10 cellular contexts compared by ENCODE assay signal in genomic region chr6:18501313-18502013, GRCh38.
A peak's percentile ranks its signal among the peaks of the same experiment; 100 is the strongest.
DNase-seq lines count a peak whose midpoint lies in the region; ATAC-seq, FAIRE-seq and TF ChIP-seq lines count a peak whose summit lies in the region.
"Had no signal": no experiment of that assay in that cellular context is flagged by ENCODE, and none has a peak within 500 bp of the region (broad histone marks: within the 10 kb centered on the region; RNA-seq: fewer than 3 reads in every experiment).

No MANE protein-coding gene starts in this region.

- no peaks in the 10 kb centered on the region; the same call in 1 of the 2 replicates for H3K23me2 ChIP-seq in H1 (ENCODE audit: low read depth, low read length)

- no peak for TF ChIP-seq CTCF in H1 (IDR thresholded peaks at IDR 0.05; ENCODE audit: control extremely low read depth in 1 of 3, insufficient read depth in 1 of 3, low read depth in 1 of 3, low read length in 3 of 3)
- no peak for TF ChIP-seq CTCF in stomach (IDR thresholded peaks at IDR 0.05)

- no peak overlapping the region for H3K56ac ChIP-seq in H1 (replicated peaks; ENCODE audit: insufficient read length, low read depth, low read length)

- H3K27ac Mint-ChIP-seq in memory B cell: no peak overlapping the region
- H3K27ac Mint-ChIP-seq: CD4-positive, CD25-positive, alpha-beta regulatory T cell had no signal

- H3K9me3 ChIP-seq in H1 (ENCODE audit: insufficient read depth in 2 of 2, low read depth in 1 of 2, low read length in 1 of 2): no peaks in the 10 kb centered on the region
- H3K9me3 ChIP-seq in stomach: no peaks in the 10 kb centered on the region

- no peak overlapping the region for H4K5ac ChIP-seq in H1 (ENCODE audit: insufficient read length, low read depth, low read length)

- no peak overlapping the region for H2BK5ac ChIP-seq in H1 (ENCODE audit: low read depth, low read length)

- H2BK20ac ChIP-seq in H1 (ENCODE audit: low read length): no peak overlapping the region

- H2BK120ac ChIP-seq in H1 (replicated peaks; ENCODE audit: low read depth, low read length): no peak overlapping the region

- H4K20me1 ChIP-seq in H1 (replicated peaks in 1 of 2; ENCODE audit: control insufficient read depth in 1 of 2, insufficient read depth in 2 of 2, low read length in 2 of 2): no peaks in the 10 kb centered on the region

- H3K4me3 ChIP-seq in ACC112 (ENCODE audit: low read depth, low read length): no peak overlapping the region
- H3K4me3 ChIP-seq in H1 (ENCODE audit: extremely low read depth in 1 of 4, insufficient read depth in 2 of 4, low read depth in 3 of 4, low read length in 4 of 4): no peak overlapping the region
- H3K4me3 ChIP-seq in stomach: no peak overlapping the region

- ATAC-seq in HG03442 (IDR thresholded peaks at IDR 0.05; ENCODE audit: unreplicated experiment) (peak; percentile 52), memory B cell (ENCODE audit: low read depth) (peak; percentile 47)

- H3K9me3 Mint-ChIP-seq in memory B cell: no peaks in the 10 kb centered on the region

- H3K23ac ChIP-seq in H1 (ENCODE audit: insufficient read length): no peak overlapping the region

- H3K79me1 ChIP-seq in H1 (ENCODE audit: low read depth, low read length): no peaks in the 10 kb centered on the region

- H4K91ac ChIP-seq in H1 (replicated peaks; ENCODE audit: insufficient read length, low read length): no peak overlapping the region

- 93% methylated on average over 10 of the region's 10 CpGs; no CpG with 5 or more reads in 1 of the 2 experiments for WGBS in H1 (ENCODE audit: extremely low coverage in 1 of 2, insufficient coverage in 1 of 2, insufficient read length in 1 of 2, insufficient replicate concordance in 2 of 2, low coverage in 1 of 2, low lambda C conversion rate in 2 of 2, missing lambda C conversion rate in 1 of 2), 2 experiments
- WGBS in stomach, 5 donors: 80 to 93% (median 80%) methylated on average over 10 of the region's 10 CpGs

- CTCF ChIA-PET in H1 (lab: Charles Lee; ENCODE audit: partially characterized antibody): interaction anchor here (0.6 to 15.6 kb wide), 14 partner anchors 11 to 380 kb away, joined by 3 to 268 read pairs (median 4); partner anchors contain the start of gene NHLRC1

- no peaks in the 10 kb centered on the region for H3K36me3 Mint-ChIP-seq in memory B cell
- H3K36me3 Mint-ChIP-seq: CD4-positive, CD25-positive, alpha-beta regulatory T cell had no signal

- H3K27me3 Mint-ChIP-seq in memory B cell: no peaks in the 10 kb centered on the region

- H3K4me3 Mint-ChIP-seq in memory B cell: no peak overlapping the region
- H3K4me3 Mint-ChIP-seq: CD4-positive, CD25-positive, alpha-beta regulatory T cell had no signal

- no peak overlapping the region for H3K18ac ChIP-seq in H1 (ENCODE audit: extremely low read depth, low read length)

- peaks cover 11% of the 10 kb centered on the region for H3K4me1 Mint-ChIP-seq in memory B cell
- H3K4me1 Mint-ChIP-seq: CD4-positive, CD25-positive, alpha-beta regulatory T cell had no signal

- H3K27ac ChIP-seq in ACC112 (ENCODE audit: low read depth, low read length): peak overlapping the region; percentile 53
- no peak overlapping the region for H3K27ac ChIP-seq in H1 (ENCODE audit: low read depth, low read length)
- H3K27ac ChIP-seq in stomach: peak overlapping the region in 1 of 5 donors; percentile 17

- no peak for TF ChIP-seq RAD21 in H1 (IDR thresholded peaks at IDR 0.05 in 1 of 2, conservative IDR thresholded peaks at IDR 0.05 in 1 of 2; ENCODE audit: low read depth in 2 of 2, low read length in 2 of 2)

- H3K14ac ChIP-seq in H1 (ENCODE audit: insufficient read length): no peak overlapping the region

- TF ChIP-seq POLR2A in H1 (IDR thresholded peaks at IDR 0.05; ENCODE audit: control extremely low read depth in 1 of 2, low read depth in 2 of 2, low read length in 2 of 2) (no peak), stomach (IDR thresholded peaks at IDR 0.05) (no peak)

- H2AFZ ChIP-seq in ACC112 (ENCODE audit: low read length, unreplicated experiment) (peak overlapping the region; percentile 58), H1 (ENCODE audit: low read length) (no peak overlapping the region)

- H3K79me2 ChIP-seq in ACC112 (ENCODE audit: control insufficient read depth, insufficient read depth, low read length, unreplicated experiment) (no peaks in the 10 kb centered on the region), H1 (ENCODE audit: control insufficient read depth in 1 of 2, insufficient read depth in 2 of 2, low read length in 2 of 2) (no peaks in the 10 kb centered on the region)

- intact Hi-C loops in stomach (cut with DNase I; ENCODE audit: low total_unique reads): no loop called here

- H2AK5ac ChIP-seq in H1 (ENCODE audit: low read depth, low read length): no peak overlapping the region

- H4K8ac ChIP-seq in H1 (ENCODE audit: extremely low read depth, insufficient read depth, low read length): no peak overlapping the region

- no peaks in the 10 kb centered on the region for H3K27me3 ChIP-seq in ACC112 (ENCODE audit: insufficient read depth, low read length)
- H3K27me3 ChIP-seq in H1 (replicated peaks in 1 of 4; ENCODE audit: control insufficient read depth in 3 of 4, extremely low read depth in 1 of 4, insufficient read depth in 3 of 4, low read length in 3 of 4): no peaks in the 10 kb centered on the region
- H3K27me3 ChIP-seq in stomach: no peaks in the 10 kb centered on the region

- no peak for TF ChIP-seq EP300 in H1 (IDR thresholded peaks at IDR 0.05; ENCODE audit: borderline replicate concordance in 1 of 2, low read depth in 2 of 2, low read length in 2 of 2)
- no peak for TF ChIP-seq EP300 in stomach (IDR thresholded peaks at IDR 0.05)

- H3K4me1 ChIP-seq in ACC112 (ENCODE audit: control insufficient read depth, insufficient read depth, low read length, unreplicated experiment): peaks cover 22% of the 10 kb centered on the region
- H3K4me1 ChIP-seq in H1 (replicated peaks in 1 of 4; ENCODE audit: control insufficient read depth in 3 of 4, insufficient read depth in 4 of 4, low read length in 3 of 4): no peaks in the 10 kb centered on the region
- H3K4me1 ChIP-seq in stomach: peaks cover 0 to 27% (median 20%) of the 10 kb centered on the region in 4 donors

- H3K36me3 ChIP-seq in ACC112 (ENCODE audit: insufficient read depth, low read length): no peaks in the 10 kb centered on the region
- no peaks in the 10 kb centered on the region for H3K36me3 ChIP-seq in H1 (ENCODE audit: control insufficient read depth in 2 of 4, insufficient read depth in 4 of 4, low read length in 3 of 4)
- no peaks in the 10 kb centered on the region for H3K36me3 ChIP-seq in stomach

- no peak overlapping the region for H3K9ac ChIP-seq in H1 (replicated peaks in 1 of 4; ENCODE audit: extremely low read depth in 1 of 4, low read depth in 3 of 4, low read length in 3 of 4)

- H3K4me2 ChIP-seq in H1 (ENCODE audit: insufficient read depth in 1 of 2, low read depth in 2 of 2, low read length in 2 of 2): no peak overlapping the region

- H2BK12ac ChIP-seq in H1 (ENCODE audit: low read depth, low read length): no peak overlapping the region

- no peak overlapping the region for H2BK15ac ChIP-seq in H1 (ENCODE audit: low read length)

- POLR2A ChIA-PET in H1 (lab: Charles Lee; ENCODE audit: partially characterized antibody): no interaction called here

- FAIRE-seq in H1 (lab: Jason Lieb, UNC): no peak

- H3K4ac ChIP-seq in H1 (replicated peaks; ENCODE audit: insufficient read length, low read depth, low read length): no peak overlapping the region

- DNase-seq in H1 (ENCODE audit: low read depth in 1 of 2, low spot score in 2 of 2) (no peak), memory B cell (ENCODE audit: low spot score in 2 of 2) (no peak), stomach (no peak), OCI-M2 (lab: John Stamatoyannopoulos, UW; ENCODE audit: unreplicated experiment) (no peak), islet precursor cell (no peak), NOMO-1 treated with DMSO at 0.1 percent for 48 hours (lab: John Stamatoyannopoulos, UW; ENCODE audit: unreplicated experiment) (no peak)
- DNase-seq: CD4-positive, CD25-positive, alpha-beta regulatory T cell; NCI-H1092 treated with DMSO at 0.1 percent for 48 hours had no signal

TF ChIP-seq in H1, 55 proteins besides CTCF, POLR2A, EP300 and RAD21:
- TF ChIP-seq CEBPB (IDR thresholded peaks at IDR 0.05; ENCODE audit: low read depth, low read length) (0 out of 2 replicates have a peak, but pooled peaks have one; percentile 22), KDM1A (IDR thresholded peaks at IDR 0.05; ENCODE audit: borderline replicate concordance, low read length) (no peak)
TF ChIP-seq in H1: peak in this region for 1.
